19 cellular contexts compared by ENCODE assay signal in the genomic region with DNA sequence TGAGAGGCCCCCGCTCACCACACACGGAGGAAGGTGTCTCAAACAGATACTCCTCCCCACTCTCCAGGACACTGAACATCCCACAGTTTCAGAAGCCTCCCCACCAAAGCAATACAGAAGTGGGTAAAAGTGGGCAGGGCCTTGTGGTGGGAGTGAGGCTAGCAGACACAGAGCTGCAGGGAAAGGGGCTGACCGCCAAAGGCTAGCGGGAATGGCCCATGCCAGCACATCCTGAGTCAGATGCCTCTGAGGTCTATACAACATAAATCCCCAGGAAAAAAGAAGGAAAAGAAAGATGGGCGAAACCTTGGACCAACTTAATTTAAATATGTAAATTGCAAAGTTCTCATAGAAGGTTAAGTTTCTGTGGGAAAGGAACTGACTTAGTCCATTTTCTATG. TPM values are rescaled to one million over a fixed set of nuclear protein-coding genes. Genes with fewer than 3 reads are reported as not detected.
DNase-seq lines count a peak whose midpoint lies in the region; ATAC-seq, FAIRE-seq and TF ChIP-seq lines count a peak whose summit lies in the region.
"Had no signal": no experiment of that assay in that cellular context is flagged by ENCODE, and none has a peak within 500 bp of the region (broad histone marks: within the 10 kb centered on the region; RNA-seq: fewer than 3 reads in every experiment).

No MANE protein-coding gene starts in this region.

- TF ChIP-seq POLR2A in endothelial cell of umbilical vein (IDR thresholded peaks at IDR 0.05; ENCODE audit: low read depth, low read length) = no peak

- no peak for TF ChIP-seq CTCF in SK-N-SH (IDR thresholded peaks at IDR 0.05)
- no peak for TF ChIP-seq CTCF in RWPE2 (IDR thresholded peaks at IDR 0.05; ENCODE audit: poor library complexity, severe bottlenecking)
- TF ChIP-seq CTCF in endothelial cell of umbilical vein (IDR thresholded peaks at IDR 0.05; ENCODE audit: extremely low read depth in 1 of 2, insufficient read depth in 1 of 2, low read depth in 1 of 2, low read length in 2 of 2) = no peak

- no peak overlapping the region for H3K9ac ChIP-seq in SK-N-SH
- H3K9ac ChIP-seq in endothelial cell of umbilical vein (replicated peaks; ENCODE audit: extremely low read depth, insufficient read depth, low read length) = no peak overlapping the region

- H4K20me1 ChIP-seq in SK-N-SH (ENCODE audit: insufficient read depth) = no peaks in the 10 kb centered on the region
- no peaks in the 10 kb centered on the region for H4K20me1 ChIP-seq in endothelial cell of umbilical vein (replicated peaks; ENCODE audit: control insufficient read depth, extremely low read depth, insufficient read depth, low read length)

- H2AFZ ChIP-seq in SK-N-SH (ENCODE audit: low read depth) = no peak overlapping the region
- H2AFZ ChIP-seq in endothelial cell of umbilical vein (ENCODE audit: low read depth, low read length) = peak overlapping the region; percentile 30

- no peak for DNase-seq in SK-N-SH
- no peak for DNase-seq in RWPE2 (ENCODE audit: low spot score)
- no peak for DNase-seq in endothelial cell of umbilical vein (ENCODE audit: low read depth, low spot score)
- no peak for DNase-seq in activated CD4-positive, alpha-beta T cell treated with anti-CD3 and anti-CD28 coated beads, Interleukin-2, amount 50 U/mL, for 4 hours
- DNase-seq in NCI-H82 treated with DMSO at 0.1 percent for 48 hours (lab: John Stamatoyannopoulos, UW; ENCODE audit: unreplicated experiment) = no peak
- DNase-seq: 8988T; activated CD4-positive, alpha-beta T cell treated with anti-CD3 and anti-CD28 coated beads, Interleukin-2, amount 50 U/mL, for 48 hours; activated T-cell treated with anti-CD3 and anti-CD28 coated beads, Interleukin-2, amount 50 U/mL, for 24 hours; KG1; NCI-H446 had no signal

- no peak for FAIRE-seq in endothelial cell of umbilical vein (lab: Jason Lieb, UNC)
- FAIRE-seq: endometrium, islet of Langerhans had no signal

- intact Hi-C loops in endothelial cell of umbilical vein (cut with micrococcal nuclease) = no loop called here

- H3K79me2 ChIP-seq in SK-N-SH (ENCODE audit: insufficient read depth) = no peaks in the 10 kb centered on the region
- H3K79me2 ChIP-seq in endothelial cell of umbilical vein (ENCODE audit: control insufficient read depth, insufficient read depth, low read length) = no peaks in the 10 kb centered on the region

- H3K4me1 ChIP-seq in SK-N-SH (ENCODE audit: control insufficient read depth in 1 of 2, insufficient read depth in 2 of 2, low read depth in 1 of 2, low read length in 1 of 2) (peaks cover 0 to 3% of the 10 kb centered on the region in 2 experiments; a peak in 1 of 4 replicates), RWPE2 (ENCODE audit: insufficient read depth, poor library complexity, severe bottlenecking) (peaks cover 11% of the 10 kb centered on the region), endothelial cell of umbilical vein (ENCODE audit: control insufficient read depth, extremely low read depth, insufficient read depth, low read length) (peaks cover 12% of the 10 kb centered on the region)
- H3K4me1 ChIP-seq: prostate gland had no signal

- dilution Hi-C loops in endothelial cell of umbilical vein (cut with MboI; ENCODE audit: extremely low pct_ligation_motif_present, low sequenced_read_pairs) = no loop called here

- WGBS in SK-N-SH (ENCODE audit: low lambda C conversion rate) = 88% methylated on average over 5 of the region's 5 CpGs

- H3K27me3 ChIP-seq in SK-N-SH (ENCODE audit: insufficient read depth) (no peaks in the 10 kb centered on the region), RWPE2 (ENCODE audit: insufficient read depth, poor library complexity, severe bottlenecking) (no peaks in the 10 kb centered on the region), endothelial cell of umbilical vein (ENCODE audit: control insufficient read depth in 2 of 2, insufficient read depth in 2 of 2, low read length in 2 of 2) (no peaks in the 10 kb centered on the region)
- H3K27me3 ChIP-seq: tibial nerve had no signal

- no peaks in the 10 kb centered on the region for H3K9me2 ChIP-seq in SK-N-SH

- H3K27ac ChIP-seq in SK-N-SH (ENCODE audit: low read depth in 2 of 2, low read length in 1 of 2) (no peak overlapping the region), RWPE2 (ENCODE audit: poor library complexity, severe bottlenecking) (no peak overlapping the region), endothelial cell of umbilical vein (ENCODE audit: insufficient read depth, low read depth, low read length) (no peak overlapping the region)
- H3K27ac ChIP-seq: prostate gland, tibial nerve had no signal

- no peaks in the 10 kb centered on the region for H3K9me1 ChIP-seq in endothelial cell of umbilical vein (replicated peaks; ENCODE audit: control insufficient read depth, extremely low read depth, insufficient read depth, low read length)

- H3K4me3 ChIP-seq in SK-N-SH (ENCODE audit: low read depth in 2 of 2, low read length in 1 of 2) (no peak overlapping the region), RWPE2 (ENCODE audit: severe bottlenecking) (no peak overlapping the region), endothelial cell of umbilical vein (replicated peaks in 1 of 3; ENCODE audit: insufficient read depth in 1 of 3, low read depth in 1 of 3, low read length in 3 of 3) (no peak overlapping the region)
- H3K4me3 ChIP-seq: prostate gland, tibial nerve had no signal

- no peaks in the 10 kb centered on the region for H3K36me3 ChIP-seq in SK-N-SH (replicated peaks in 1 of 2; ENCODE audit: control insufficient read depth in 1 of 2, insufficient read depth in 2 of 2, low read length in 1 of 2)
- H3K36me3 ChIP-seq in RWPE2 (ENCODE audit: low read depth) = no peaks in the 10 kb centered on the region
- no peaks in the 10 kb centered on the region for H3K36me3 ChIP-seq in endothelial cell of umbilical vein (ENCODE audit: control insufficient read depth in 2 of 2, extremely low read depth in 1 of 2, insufficient read depth in 2 of 2, low read length in 2 of 2)
- H3K36me3 ChIP-seq: prostate gland, tibial nerve had no signal

- no peak for TF ChIP-seq RAD21 in SK-N-SH (IDR thresholded peaks at IDR 0.05; ENCODE audit: low read length)

- peaks cover 15% of the 10 kb centered on the region for H3F3A ChIP-seq in SK-N-SH (replicated peaks; ENCODE audit: insufficient read depth)

- ATAC-seq in SK-N-SH treated with all-trans-retinoic acid at 6 μM for 48 hours (peak; percentile 57), RWPE2 (ENCODE audit: low read depth) (peak; percentile 48; the same call in 1 of the 3 replicates), HG03139 (IDR thresholded peaks at IDR 0.05; ENCODE audit: unreplicated experiment) (no peak), HG03135 (IDR thresholded peaks at IDR 0.05; ENCODE audit: unreplicated experiment) (no peak)
- ATAC-seq: natural killer cell treated with Interleukin-12 subunit alpha and Interleukin-12 subunit beta and Interleukin-15 and Interleukin-18, amount 100 ng/mL, for 72 hours; stimulated activated effector memory CD8-positive, alpha-beta T cell treated with anti-CD3 and anti-CD28 coated beads, Interleukin-12 subunit alpha, Interleukin-12 subunit beta, amount 100 ng/mL, for 72 hours had no signal

- H3K9me3 ChIP-seq in SK-N-SH (no peaks in the 10 kb centered on the region), RWPE2 (ENCODE audit: severe bottlenecking) (no peaks in the 10 kb centered on the region), endothelial cell of umbilical vein (replicated peaks; ENCODE audit: control insufficient read depth, insufficient read depth, low read length) (no peaks in the 10 kb centered on the region)
- H3K9me3 ChIP-seq: prostate gland, tibial nerve had no signal

- POLR2A ChIA-PET in SK-N-SH (lab: Yijun Ruan, JAX) (no interaction called here), endothelial cell of umbilical vein (lab: Charles Lee) (no interaction called here)

- no peak for TF ChIP-seq EP300 in SK-N-SH (IDR thresholded peaks at IDR 0.05; ENCODE audit: borderline replicate concordance in 1 of 2, low read depth in 1 of 2, low read length in 1 of 2)

- no TSS peak for BruUV-seq in endothelial cell of umbilical vein (replicated peaks; lab: Mats Ljungman, UMichigan)

- no peak overlapping the region for H3K4me2 ChIP-seq in SK-N-SH
- no peak overlapping the region for H3K4me2 ChIP-seq in endothelial cell of umbilical vein (ENCODE audit: insufficient read depth, low read length)

- CTCF ChIA-PET in SK-N-SH (lab: Yijun Ruan, JAX) = interaction anchor here (0.6 to 8.0 kb wide), 2 partner anchors 140 to 156 kb away, joined by 3 to 182 read pairs; no protein-coding TSS in a partner anchor
- CTCF ChIA-PET in endothelial cell of umbilical vein (lab: Charles Lee) = interaction anchor here (1.9 to 15.4 kb wide), 2 partner anchors 12 to 155 kb away, joined by 6 to 308 read pairs; no protein-coding TSS in a partner anchor

TF ChIP-seq in SK-N-SH treated with all-trans-retinoic acid at 6 μM for 48 hours, 23 proteins besides CTCF, POLR2A, EP300 and RAD21 (continues in another document):
- no peak for TF ChIP-seq ARNTL (CRISPR knock-in tag; IDR thresholded peaks at IDR 0.05; ENCODE audit: borderline replicate concordance, low read depth)

TF ChIP-seq in SK-N-SH, 30 proteins besides CTCF, POLR2A, EP300 and RAD21 (continues in another document):
- TF ChIP-seq RFX5 (IDR thresholded peaks at IDR 0.05; ENCODE audit: low read length) = no peak

RNA-seq across cellular contexts. Expression of a gene that starts 21.9 kb away (rescaled TPM):
- polyA plus RNA-seq in SK-N-SH (2012; rRNA removed) (12.0 and 15.1 TPM in 2 replicates), endothelial cell of umbilical vein (20.0 and 20.4 TPM in 2 replicates)
- 12.9 and 13.8 TPM in 2 replicates for polyA plus RNA-seq in SK-N-SH (2012; cell fraction: cytosol; rRNA removed)
- 20.6 and 21.3 TPM in 2 replicates for polyA plus RNA-seq in SK-N-SH (2012; cell fraction: nucleus; rRNA removed)
- 36.7 and 39.1 TPM in 2 replicates for total RNA-seq in endothelial cell of umbilical vein
- polyA plus RNA-seq in endothelial cell of umbilical vein (2011; cell fraction: cytosol; rRNA removed) = 18.9 and 19.1 TPM in 2 replicates
- polyA plus RNA-seq in endothelial cell of umbilical vein (2011; cell fraction: nucleus; rRNA removed) = 28.8 and 32.2 TPM in 2 replicates
- 15.7 and 17.2 TPM in 2 replicates for polyA plus RNA-seq in endothelial cell of umbilical vein (2012)
- 36.7 and 37.1 TPM in 2 replicates for polyA minus RNA-seq in endothelial cell of umbilical vein
- polyA minus RNA-seq in endothelial cell of umbilical vein (2011; cell fraction: cytosol; rRNA and poly(A)+ RNA removed) = 4.8 TPM
- 94.0 and 110 TPM in 2 replicates for polyA minus RNA-seq in endothelial cell of umbilical vein (2011; cell fraction: nucleus; rRNA and poly(A)+ RNA removed)

RNA-seq across cellular contexts. Expression of a gene that starts 26.0 kb away (rescaled TPM):
- polyA plus RNA-seq in SK-N-SH (2012; rRNA removed) (3.9 and 5.1 TPM in 2 replicates), endothelial cell of umbilical vein (3.2 TPM in 2 replicates)
- 4.9 and 5.1 TPM in 2 replicates for polyA plus RNA-seq in SK-N-SH (2012; cell fraction: cytosol; rRNA removed)
- 6.1 and 13.5 TPM in 2 replicates for polyA plus RNA-seq in SK-N-SH (2012; cell fraction: nucleus; rRNA removed)
- 8.2 and 9.0 TPM in 2 replicates for total RNA-seq in endothelial cell of umbilical vein
- 4.2 and 4.4 TPM in 2 replicates for polyA plus RNA-seq in endothelial cell of umbilical vein (2011; cell fraction: cytosol; rRNA removed)
- 9.8 and 10.9 TPM in 2 replicates for polyA plus RNA-seq in endothelial cell of umbilical vein (2011; cell fraction: nucleus; rRNA removed)
- 4.3 and 7.4 TPM in 2 replicates for polyA plus RNA-seq in endothelial cell of umbilical vein (2012)
- polyA minus RNA-seq in endothelial cell of umbilical vein = 7.7 and 9.4 TPM in 2 replicates
- 4.6 TPM for polyA minus RNA-seq in endothelial cell of umbilical vein (2011; cell fraction: cytosol; rRNA and poly(A)+ RNA removed)
- 5.7 and 8.9 TPM in 2 replicates for polyA minus RNA-seq in endothelial cell of umbilical vein (2011; cell fraction: nucleus; rRNA and poly(A)+ RNA removed)

Comparison
In these comparisons a context has a peak if more than half of its experiments do, and no peak if none do; other contexts are left out.
1. ATAC-seq: peak in SK-N-SH treated with all-trans-retinoic acid at 6 μM for 48 hours (single experiment) and RWPE2 (single experiment); none in HG03139 (single experiment) and HG03135 (single experiment).